In the genomic region with DNA sequence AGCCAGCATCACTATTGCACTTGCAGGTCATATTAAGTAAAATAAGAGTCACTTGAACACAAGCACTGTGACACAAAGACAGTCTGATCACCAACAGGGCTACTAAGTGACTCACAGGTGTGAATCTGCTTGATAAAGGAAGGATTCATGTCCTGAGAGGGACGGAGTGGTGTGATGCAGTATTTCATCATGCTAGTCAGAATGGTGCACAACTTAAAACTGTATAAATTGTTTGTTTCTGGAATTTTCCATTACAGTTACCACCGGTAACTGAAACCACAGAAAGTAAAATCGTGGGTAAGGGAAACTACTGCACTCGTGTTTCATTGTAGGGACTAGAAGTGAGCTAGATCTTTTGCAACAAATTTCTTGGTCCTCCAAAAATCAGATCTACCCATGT, we compare ENCODE assay signal across 10 cellular contexts.
DNase-seq lines count a peak whose midpoint lies in the region; ATAC-seq and TF ChIP-seq lines count a peak whose summit lies in the region.
"Had no signal": no experiment of that assay in that cellular context is flagged by ENCODE, and none has a peak within 500 bp of the region (broad histone marks: within the 10 kb centered on the region; RNA-seq: fewer than 3 reads in every experiment).

No MANE protein-coding gene starts in this region.

- H2AFZ ChIP-seq in ACC112 (ENCODE audit: low read length, unreplicated experiment): no peak overlapping the region

- peaks cover 83% of the 10 kb centered on the region for H3K4me1 Mint-ChIP-seq in brain

- no peaks in the 10 kb centered on the region for H3K36me3 ChIP-seq in ACC112 (ENCODE audit: insufficient read depth, low read length)
- H3K36me3 ChIP-seq in HUES6 (ENCODE audit: control insufficient read depth, insufficient read depth, low read length): peaks cover 9% of the 10 kb centered on the region; the same call in 1 of the 2 replicates

- H3K4me3 Mint-ChIP-seq in brain: peak overlapping the region in 1 of 5 experiments; percentile 6

- peak overlapping the region in 3 of 5 experiments; percentile 83 to 93 (median 84) for H3K27ac Mint-ChIP-seq in brain

- H3K4me3 ChIP-seq in ACC112 (ENCODE audit: low read depth, low read length) (no peak overlapping the region), HUES6 (ENCODE audit: low read depth, low read length) (no peak overlapping the region)

- H3K27me3 ChIP-seq in ACC112 (ENCODE audit: insufficient read depth, low read length): no peaks in the 10 kb centered on the region
- no peaks in the 10 kb centered on the region for H3K27me3 ChIP-seq in HUES6 (ENCODE audit: control insufficient read depth, insufficient read depth, low read length)

- DNase-seq in MV-4-11 (lab: John Stamatoyannopoulos, UW) (no peak), iPS-NIHi11 (ENCODE audit: low spot score) (no peak), NCI-H82 treated with DMSO at 0.1 percent for 48 hours (lab: John Stamatoyannopoulos, UW; ENCODE audit: unreplicated experiment) (no peak), CD1c-positive myeloid dendritic cell (ENCODE audit: extremely low spot score) (no peak)
- DNase-seq: effector CD4-positive, alpha-beta T cell; NCI-H526 had no signal

- H3K27ac ChIP-seq in ACC112 (ENCODE audit: low read depth, low read length) (peak overlapping the region; percentile 79; the same call in 1 of the 2 replicates), HUES6 (ENCODE audit: low read depth, low read length) (peak overlapping the region; percentile 80)

- no peaks in the 10 kb centered on the region for H3K27me3 Mint-ChIP-seq in brain

- H3K9me3 Mint-ChIP-seq in brain: peaks cover 0 to 5% (median 0%) of the 10 kb centered on the region in 5 experiments

- H3K79me2 ChIP-seq in ACC112 (ENCODE audit: control insufficient read depth, insufficient read depth, low read length, unreplicated experiment): peaks cover 9% of the 10 kb centered on the region

- peak; percentile 60 for ATAC-seq in GM21367 (IDR thresholded peaks at IDR 0.05; ENCODE audit: unreplicated experiment)

- H3K4me1 ChIP-seq in ACC112 (ENCODE audit: control insufficient read depth, insufficient read depth, low read length, unreplicated experiment) (peaks cover 83% of the 10 kb centered on the region), HUES6 (ENCODE audit: control insufficient read depth, insufficient read depth, low read length) (peaks cover 14% of the 10 kb centered on the region)

- H3K36me3 Mint-ChIP-seq in brain: peaks cover 17% of the 10 kb centered on the region

- TF ChIP-seq CTCF in brain (conservative IDR thresholded peaks at IDR 0.05): no peak

- H3K9ac ChIP-seq in HUES6 (ENCODE audit: low read length): peak overlapping the region; percentile 38

- H3K9me3 ChIP-seq in HUES6 (ENCODE audit: control insufficient read depth, insufficient read depth, low read depth, low read length): no peaks in the 10 kb centered on the region
